In the genomic region with DNA sequence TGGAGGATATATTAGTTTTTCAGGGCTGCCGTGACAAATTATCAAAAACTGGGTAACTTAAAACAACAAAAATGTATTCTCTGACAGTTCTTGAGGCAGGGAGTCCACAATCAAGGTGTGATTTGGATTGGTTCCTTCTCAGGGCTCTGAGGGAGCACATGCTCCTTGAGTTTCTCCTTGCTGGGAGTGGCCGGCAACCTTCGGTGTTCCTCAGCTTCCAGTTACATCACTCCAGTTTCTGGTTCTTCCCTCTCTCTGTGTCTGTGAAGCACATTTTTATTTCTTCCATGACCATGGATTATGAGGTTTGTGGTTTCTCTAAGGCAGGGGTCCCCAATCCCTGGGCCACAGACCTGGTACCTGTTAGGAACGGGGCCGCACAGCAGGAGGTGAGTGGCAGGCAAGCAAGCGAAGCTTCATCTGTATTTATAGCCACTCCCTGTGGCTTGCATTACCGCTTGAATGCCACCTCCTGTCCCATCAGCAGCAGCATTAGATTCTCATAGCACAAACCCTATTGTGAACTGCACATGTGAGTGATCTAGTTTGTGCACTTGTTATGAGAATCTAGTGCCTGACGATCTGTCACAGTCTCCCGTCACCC, we compare ENCODE assay signal across 20 cellular contexts. TPM values are rescaled to one million over a fixed set of nuclear protein-coding genes. Genes with fewer than 3 reads are reported as not detected.
A peak's percentile ranks its signal among the peaks of the same experiment; 100 is the strongest.
DNase-seq lines count a peak whose midpoint lies in the region; ATAC-seq and TF ChIP-seq lines count a peak whose summit lies in the region.
"Had no signal": no experiment of that assay in that cellular context is flagged by ENCODE, and none has a peak within 500 bp of the region (broad histone marks: within the 10 kb centered on the region; RNA-seq: fewer than 3 reads in every experiment).

No MANE protein-coding gene starts in this region.

- POLR2A ChIA-PET in HEK293T (lab: Yijun Ruan, JAX) (interaction anchor here (1.0 kb wide), 2 partner anchors 24 to 429 kb away, joined by 3 read pairs; a partner anchor contains a TSS), activated B cell treated with CpG ODN at 0.5 μM for 24 hours (lab: Charles Lee) (no interaction called here)

- in situ Hi-C loops in ACHN (cut with HindIII; ENCODE audit: low pct_ligation_motif_present, low pct_unique_long_range_greater_than_20kb, low sequenced_read_pairs): no loop called here

- H3K36me3 Mint-ChIP-seq in activated T-cell treated with anti-CD3 and anti-CD28 coated beads, Interleukin-2, amount 50 U/mL, for 24 hours (ENCODE audit: low read depth): peaks cover 7% of the 10 kb centered on the region
- peaks cover 11% of the 10 kb centered on the region for H3K36me3 Mint-ChIP-seq in activated B cell treated with CpG ODN at 0.5 μM for 24 hours (ENCODE audit: low read depth)
- no peaks in the 10 kb centered on the region for H3K36me3 Mint-ChIP-seq in effector memory CD8-positive, alpha-beta T cell (ENCODE audit: insufficient read depth)

- no peak overlapping the region for H3K4me3 Mint-ChIP-seq in activated T-cell treated with anti-CD3 and anti-CD28 coated beads, Interleukin-2, amount 50 U/mL, for 24 hours
- no peak overlapping the region for H3K4me3 Mint-ChIP-seq in activated B cell treated with CpG ODN at 0.5 μM for 24 hours
- no peak overlapping the region for H3K4me3 Mint-ChIP-seq in effector memory CD8-positive, alpha-beta T cell
- H3K4me3 Mint-ChIP-seq: activated naive CD4-positive, alpha-beta T cell treated with anti-CD3 and anti-CD28 coated beads, Interleukin-2, amount 10 ng/mL, durations not matched to agents 7 days and 5 days; nephron had no signal

- H3K27me3 Mint-ChIP-seq in activated T-cell treated with anti-CD3 and anti-CD28 coated beads, Interleukin-2, amount 50 U/mL, for 24 hours: no peaks in the 10 kb centered on the region
- H3K27me3 Mint-ChIP-seq in activated B cell treated with CpG ODN at 0.5 μM for 24 hours: no peaks in the 10 kb centered on the region
- no peaks in the 10 kb centered on the region for H3K27me3 Mint-ChIP-seq in effector memory CD8-positive, alpha-beta T cell
- H3K27me3 Mint-ChIP-seq: activated naive CD4-positive, alpha-beta T cell treated with anti-CD3 and anti-CD28 coated beads, Interleukin-2, amount 10 ng/mL, durations not matched to agents 7 days and 5 days had no signal

- peaks cover 3% of the 10 kb centered on the region for H3K9me3 Mint-ChIP-seq in activated T-cell treated with anti-CD3 and anti-CD28 coated beads, Interleukin-2, amount 50 U/mL, for 24 hours
- no peaks in the 10 kb centered on the region for H3K9me3 Mint-ChIP-seq in activated B cell treated with CpG ODN at 0.5 μM for 24 hours
- H3K9me3 Mint-ChIP-seq in effector memory CD8-positive, alpha-beta T cell: no peaks in the 10 kb centered on the region
- H3K9me3 Mint-ChIP-seq: activated naive CD4-positive, alpha-beta T cell treated with anti-CD3 and anti-CD28 coated beads, Interleukin-2, amount 10 ng/mL, durations not matched to agents 7 days and 5 days; nephron had no signal

- peak; percentile 34 for ATAC-seq in activated B cell treated with CpG ODN at 0.5 μM for 24 hours (ENCODE audit: low read depth)
- no peak for ATAC-seq in effector memory CD8-positive, alpha-beta T cell (replicated peaks)
- ATAC-seq: gastroesophageal sphincter had no signal

- TF ChIP-seq CTCF in activated B cell treated with CpG ODN at 0.5 μM for 24 hours (IDR thresholded peaks at IDR 0.05): no peak

- intact Hi-C loops in activated B cell treated with CpG ODN at 0.5 μM for 24 hours (cut with micrococcal nuclease): no loop called here

- no peak for DNase-seq in activated T-cell treated with anti-CD3 and anti-CD28 coated beads, Interleukin-2, amount 50 U/mL, for 24 hours
- no peak for DNase-seq in activated T-cell treated with anti-CD3 and anti-CD28 coated beads, Interleukin-2, amount 50 U/mL, for 1 hour
- DNase-seq in HEK293T (ENCODE audit: extremely low spot score) (no peak), activated B cell treated with CpG ODN at 0.5 μM for 24 hours (no peak), ACHN (no peak), cerebellum (ENCODE audit: low spot score) (no peak)
- DNase-seq in effector memory CD8-positive, alpha-beta T cell: no peak
- DNase-seq in effector CD8-positive, alpha-beta T cell (lab: John Stamatoyannopoulos, UW): no peak
- DNase-seq: activated CD4-positive, alpha-beta T cell treated with anti-CD3 and anti-CD28 coated beads for 48 hours; activated naive CD4-positive, alpha-beta T cell treated with anti-CD3 and anti-CD28 coated beads, Interleukin-2, amount 10 ng/mL, durations not matched to agents 7 days and 5 days; amniotic stem cell; colonic mucosa; H7; NCI-H2107; Peyer's patch; SJCRH30; small intestine; stimulated activated CD4-positive, alpha-beta T cell treated with anti-CD3 and anti-CD28 coated beads, Interleukin-1b, Interleukin-23, amount 100 ng/mL, for 48 hours had no signal

- CTCF ChIA-PET in HEK293T (lab: Yijun Ruan, JAX) (interaction anchor here (4.5 kb wide), 1 partner anchor 429 kb away, joined by 43 read pairs; no protein-coding TSS in a partner anchor), activated B cell treated with CpG ODN at 0.5 μM for 24 hours (lab: Charles Lee) (interaction anchor here (5.5 to 8.4 kb wide), 2 partner anchors 428 to 479 kb away, joined by 70 to 143 read pairs; no protein-coding TSS in a partner anchor)

- peak overlapping the region; percentile 6 for H3K27ac Mint-ChIP-seq in activated T-cell treated with anti-CD3 and anti-CD28 coated beads, Interleukin-2, amount 50 U/mL, for 24 hours
- H3K27ac Mint-ChIP-seq in activated B cell treated with CpG ODN at 0.5 μM for 24 hours: no peak overlapping the region
- peak overlapping the region in 1 of 2 donors; percentile 44 for H3K27ac Mint-ChIP-seq in effector memory CD8-positive, alpha-beta T cell
- H3K27ac Mint-ChIP-seq: activated naive CD4-positive, alpha-beta T cell treated with anti-CD3 and anti-CD28 coated beads, Interleukin-2, amount 10 ng/mL, durations not matched to agents 7 days and 5 days; nephron had no signal

- H3K4me1 Mint-ChIP-seq in activated T-cell treated with anti-CD3 and anti-CD28 coated beads, Interleukin-2, amount 50 U/mL, for 24 hours (ENCODE audit: low read depth): peaks cover 26% of the 10 kb centered on the region
- H3K4me1 Mint-ChIP-seq in activated B cell treated with CpG ODN at 0.5 μM for 24 hours: peaks cover 10% of the 10 kb centered on the region
- H3K4me1 Mint-ChIP-seq in effector memory CD8-positive, alpha-beta T cell (ENCODE audit: low read depth in 2 of 2): peaks cover 2 to 14% of the 10 kb centered on the region in 2 donors
- H3K4me1 Mint-ChIP-seq: nephron had no signal

TF ChIP-seq in HEK293T, 16 proteins besides CTCF, POLR2A, EP300 and RAD21:
- TF ChIP-seq L3MBTL2 (conservative IDR thresholded peaks at IDR 0.05): peak; percentile 55
- TF ChIP-seq ZNF384 (IDR thresholded peaks at IDR 0.05): no peak
- TF ChIP-seq, protein P1, sequence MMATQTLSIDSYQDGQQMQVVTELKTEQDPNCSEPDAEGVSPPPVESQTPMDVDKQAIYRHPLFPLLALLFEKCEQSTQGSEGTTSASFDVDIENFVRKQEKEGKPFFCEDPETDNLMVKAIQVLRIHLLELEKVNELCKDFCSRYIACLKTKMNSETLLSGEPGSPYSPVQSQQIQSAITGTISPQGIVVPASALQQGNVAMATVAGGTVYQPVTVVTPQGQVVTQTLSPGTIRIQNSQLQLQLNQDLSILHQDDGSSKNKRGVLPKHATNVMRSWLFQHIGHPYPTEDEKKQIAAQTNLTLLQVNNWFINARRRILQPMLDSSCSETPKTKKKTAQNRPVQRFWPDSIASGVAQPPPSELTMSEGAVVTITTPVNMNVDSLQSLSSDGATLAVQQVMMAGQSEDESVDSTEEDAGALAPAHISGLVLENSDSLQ (IDR thresholded peaks at IDR 0.05): peak; percentile 78

RNA-seq across cellular contexts. Expression of a gene that starts 24.3 kb away (rescaled TPM):
- total RNA-seq in activated B cell treated with CpG ODN at 0.5 μM for 24 hours: 20.1 and 21.2 TPM in 2 replicates
- 43.7 TPM for total RNA-seq in cerebellum

RNA-seq across cellular contexts. Expression of a gene that starts 26.2 kb away (rescaled TPM):
- total RNA-seq in activated B cell treated with CpG ODN at 0.5 μM for 24 hours (2.7 and 3.1 TPM in 2 replicates), cerebellum (19.7 TPM)
